Comparison of ENCODE assay signal across 2 cellular contexts in the genomic region with DNA sequence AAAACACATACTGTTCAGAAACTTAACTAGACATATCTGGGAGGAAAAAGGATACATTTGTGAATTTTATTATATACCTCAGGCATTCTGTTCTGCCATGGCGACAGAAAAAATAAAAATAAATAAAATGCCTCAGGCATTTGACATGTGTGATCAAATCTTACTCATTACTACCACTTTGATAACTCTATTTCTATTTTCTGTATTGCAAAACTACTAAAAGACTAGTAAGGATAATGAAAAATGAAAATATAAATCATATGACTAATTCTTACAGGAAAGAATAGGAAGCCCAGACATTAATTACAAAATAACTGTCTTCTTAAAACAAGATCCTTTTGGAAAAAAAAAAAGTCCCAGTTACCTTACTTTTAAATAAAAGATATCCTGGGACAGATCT.
TF ChIP-seq lines count a peak whose summit lies in the region.

No MANE protein-coding gene starts in this region.

TF ChIP-seq in HepG2, 621 proteins besides CTCF, POLR2A, EP300 and RAD21:
- TF ChIP-seq, protein P1, sequence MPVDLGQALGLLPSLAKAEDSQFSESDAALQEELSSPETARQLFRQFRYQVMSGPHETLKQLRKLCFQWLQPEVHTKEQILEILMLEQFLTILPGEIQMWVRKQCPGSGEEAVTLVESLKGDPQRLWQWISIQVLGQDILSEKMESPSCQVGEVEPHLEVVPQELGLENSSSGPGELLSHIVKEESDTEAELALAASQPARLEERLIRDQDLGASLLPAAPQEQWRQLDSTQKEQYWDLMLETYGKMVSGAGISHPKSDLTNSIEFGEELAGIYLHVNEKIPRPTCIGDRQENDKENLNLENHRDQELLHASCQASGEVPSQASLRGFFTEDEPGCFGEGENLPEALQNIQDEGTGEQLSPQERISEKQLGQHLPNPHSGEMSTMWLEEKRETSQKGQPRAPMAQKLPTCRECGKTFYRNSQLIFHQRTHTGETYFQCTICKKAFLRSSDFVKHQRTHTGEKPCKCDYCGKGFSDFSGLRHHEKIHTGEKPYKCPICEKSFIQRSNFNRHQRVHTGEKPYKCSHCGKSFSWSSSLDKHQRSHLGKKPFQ (CRISPR knock-in tag; IDR thresholded peaks at IDR 0.05; ENCODE audit: insufficient replicate concordance), result no peak
- TF ChIP-seq ZNF737 (CRISPR knock-in tag; IDR thresholded peaks at IDR 0.05; ENCODE audit: borderline replicate concordance) (no peak), PRDM4 (CRISPR knock-in tag; IDR thresholded peaks at IDR 0.05; ENCODE audit: borderline replicate concordance) (no peak), ELF4 (CRISPR knock-in tag; IDR thresholded peaks at IDR 0.05; ENCODE audit: borderline replicate concordance) (no peak), YY1 (IDR thresholded peaks at IDR 0.05; ENCODE audit: insufficient read depth, insufficient replicate concordance, low read depth, low read length) (no peak), PBX2 (CRISPR knock-in tag; IDR thresholded peaks at IDR 0.05) (no peak), DR1 (CRISPR knock-in tag; IDR thresholded peaks at IDR 0.05) (no peak), YEATS2 (CRISPR knock-in tag; IDR thresholded peaks at IDR 0.05; ENCODE audit: borderline replicate concordance) (no peak), ARNT (IDR thresholded peaks at IDR 0.05) (no peak)

TF ChIP-seq in K562, 482 proteins besides CTCF, POLR2A, EP300 and RAD21:
- TF ChIP-seq RBFOX2 (IDR thresholded peaks at IDR 0.05; ENCODE audit: low read depth, low read length) (0 out of 2 replicates have a peak, but pooled peaks have one; percentile 19), RFX1 (IDR thresholded peaks at IDR 0.05) (no peak), POLR2G (IDR thresholded peaks at IDR 0.05; ENCODE audit: low read depth, low read length) (0 out of 2 replicates have a peak, but pooled peaks have one; percentile 32)
- TF ChIP-seq, protein P2, sequence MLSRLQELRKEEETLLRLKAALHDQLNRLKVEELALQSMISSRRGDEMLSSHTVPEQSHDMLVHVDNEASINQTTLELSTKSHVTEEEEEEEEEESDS (CRISPR knock-in tag; IDR thresholded peaks at IDR 0.05), result no peak
